10 cellular contexts compared by ENCODE assay signal in genomic region chr10:1074748-1075358, GRCh38. TPM values are rescaled to one million over a fixed set of nuclear protein-coding genes. Genes with fewer than 3 reads are reported as not detected.
DNase-seq lines count a peak whose midpoint lies in the region; TF ChIP-seq lines count a peak whose summit lies in the region.
"Had no signal": no experiment of that assay in that cellular context is flagged by ENCODE, and none has a peak within 500 bp of the region (broad histone marks: within the 10 kb centered on the region; RNA-seq: fewer than 3 reads in every experiment).

No MANE protein-coding gene starts in this region.

- H3K36me3 ChIP-seq in breast epithelium (no peaks in the 10 kb centered on the region), SK-N-SH (replicated peaks in 1 of 2; ENCODE audit: control insufficient read depth in 1 of 2, insufficient read depth in 2 of 2, low read length in 1 of 2) (peaks cover 24 to 31% of the 10 kb centered on the region in 2 experiments), esophagus muscularis mucosa (peaks cover 29 to 65% (median 49%) of the 10 kb centered on the region in 4 donors)

- CTCF ChIA-PET in MCF 10A (lab: Yijun Ruan, JAX) (interaction anchor here (0.6 to 0.9 kb wide), 4 partner anchors 14 to 163 kb away, joined by 3 to 4 read pairs (median 4); partner anchors contain the start of gene IDI1), SK-N-SH (lab: Yijun Ruan, JAX) (interaction anchor here (0.6 to 1.2 kb wide), 3 partner anchors 9 to 87 kb away, joined by 3 to 4 read pairs (median 3); partner anchors contain the start of gene GTPBP4)

- H3K9ac ChIP-seq in SK-N-SH, result no peak overlapping the region

- H3F3A ChIP-seq in SK-N-SH (replicated peaks; ENCODE audit: insufficient read depth), result peaks cover 4% of the 10 kb centered on the region

- peaks cover 65% of the 10 kb centered on the region for H3K36me3 Mint-ChIP-seq in MCF 10A (ENCODE audit: insufficient read depth, unreplicated experiment)
- H3K36me3 Mint-ChIP-seq in type B pancreatic cell, result peaks cover 17% of the 10 kb centered on the region

- 96% methylated on average over 20 of the region's 20 CpGs for WGBS in SK-N-SH (ENCODE audit: low lambda C conversion rate)
- WGBS in esophagus muscularis mucosa, result 91% methylated on average over 20 of the region's 20 CpGs

- H3K9me3 Mint-ChIP-seq in MCF 10A (ENCODE audit: unreplicated experiment) (no peaks in the 10 kb centered on the region), type B pancreatic cell (no peaks in the 10 kb centered on the region)
- H3K9me3 Mint-ChIP-seq: T-cell had no signal

- no peak overlapping the region for H3K4me2 ChIP-seq in SK-N-SH

- H4K20me1 ChIP-seq in SK-N-SH (ENCODE audit: insufficient read depth), result no peaks in the 10 kb centered on the region; the same call in 1 of the 2 replicates

- H3K4me3 ChIP-seq in breast epithelium (no peak overlapping the region), SK-N-SH (ENCODE audit: low read depth in 2 of 2, low read length in 1 of 2) (no peak overlapping the region), foreskin fibroblast (ENCODE audit: low read depth in 1 of 2, low read length in 2 of 2) (no peak overlapping the region), esophagus muscularis mucosa (no peak overlapping the region)

- TF ChIP-seq CTCF in MCF 10A (IDR thresholded peaks at IDR 0.05; ENCODE audit: unreplicated experiment) (no peak), breast epithelium (IDR thresholded peaks at IDR 0.05) (no peak), SK-N-SH (IDR thresholded peaks at IDR 0.05) (peak; percentile 34), foreskin fibroblast (IDR thresholded peaks at IDR 0.05; ENCODE audit: low read depth, low read length) (peak; percentile 16), type B pancreatic cell (conservative IDR thresholded peaks at IDR 0.05) (peak; percentile 54), esophagus muscularis mucosa (IDR thresholded peaks at IDR 0.05) (peak in 1 of 3 experiments; percentile 9)

- no peaks in the 10 kb centered on the region for H3K4me1 ChIP-seq in breast epithelium
- H3K4me1 ChIP-seq in SK-N-SH (ENCODE audit: control insufficient read depth in 1 of 2, insufficient read depth in 2 of 2, low read depth in 1 of 2, low read length in 1 of 2), result no peaks in the 10 kb centered on the region
- peaks cover 0 to 3% (median 1%) of the 10 kb centered on the region in 4 donors for H3K4me1 ChIP-seq in esophagus muscularis mucosa

- H3K4me1 Mint-ChIP-seq in MCF 10A (ENCODE audit: insufficient read depth, unreplicated experiment) (peaks cover 6% of the 10 kb centered on the region), type B pancreatic cell (ENCODE audit: unreplicated experiment) (no peaks in the 10 kb centered on the region)

- no TSS peak for BruUV-seq in MCF 10A (replicated peaks; lab: Mats Ljungman, UMichigan)

- H3K4me3 Mint-ChIP-seq in MCF 10A (ENCODE audit: unreplicated experiment) (no peak overlapping the region), type B pancreatic cell (no peak overlapping the region)
- H3K4me3 Mint-ChIP-seq: T-cell had no signal

- POLR2A ChIA-PET in MCF 10A (lab: Yijun Ruan, JAX), result interaction anchor here (4.0 kb wide), 1 partner anchor 25 kb away, joined by 15 read pairs; the partner anchor contains the start of gene IDI1
- POLR2A ChIA-PET in SK-N-SH (lab: Yijun Ruan, JAX), result interaction anchor here (1.1 kb wide), 1 partner anchor 87 kb away, joined by 3 read pairs; no protein-coding TSS in a partner anchor

- peak; percentile 57 for TF ChIP-seq RAD21 in SK-N-SH (IDR thresholded peaks at IDR 0.05; ENCODE audit: low read length)

- H3K27ac Mint-ChIP-seq in MCF 10A (ENCODE audit: low read depth, unreplicated experiment) (no peak overlapping the region), type B pancreatic cell (no peak overlapping the region)
- H3K27ac Mint-ChIP-seq: T-cell had no signal

- no peaks in the 10 kb centered on the region for H3K27me3 ChIP-seq in breast epithelium
- H3K27me3 ChIP-seq in SK-N-SH (ENCODE audit: insufficient read depth), result no peaks in the 10 kb centered on the region
- no peaks in the 10 kb centered on the region for H3K27me3 ChIP-seq in esophagus muscularis mucosa

- no peak overlapping the region for H2AFZ ChIP-seq in SK-N-SH (ENCODE audit: low read depth)

- TF ChIP-seq POLR2A in breast epithelium (IDR thresholded peaks at IDR 0.05) (no peak), esophagus muscularis mucosa (IDR thresholded peaks at IDR 0.05; ENCODE audit: low read depth) (no peak)

- H3K27me3 Mint-ChIP-seq in MCF 10A (ENCODE audit: insufficient read depth, unreplicated experiment) (no peaks in the 10 kb centered on the region), type B pancreatic cell (no peaks in the 10 kb centered on the region)
- H3K27me3 Mint-ChIP-seq: T-cell had no signal

- in situ Hi-C loops in ACHN (cut with HindIII; ENCODE audit: low pct_ligation_motif_present, low pct_unique_long_range_greater_than_20kb, low sequenced_read_pairs), result no loop called here

- peaks cover 34% of the 10 kb centered on the region for H3K79me2 ChIP-seq in SK-N-SH (ENCODE audit: insufficient read depth)

- intact Hi-C loops in MCF 10A (cut with micrococcal nuclease) (no loop called here), breast epithelium (cut with DNase I; ENCODE audit: low total_unique reads) (loop anchor here (10.0 kb wide), 1 partner anchor 150 kb away; no protein-coding TSS in a partner anchor), esophagus muscularis mucosa (cut with DNase I) (no loop called here)

- no peak overlapping the region for H3K27ac ChIP-seq in breast epithelium
- no peak overlapping the region for H3K27ac ChIP-seq in SK-N-SH (ENCODE audit: low read depth in 2 of 2, low read length in 1 of 2)
- no peak overlapping the region for H3K27ac ChIP-seq in esophagus muscularis mucosa (replicated peaks in 1 of 4)

- H3K9me3 ChIP-seq in breast epithelium (no peaks in the 10 kb centered on the region), SK-N-SH (no peaks in the 10 kb centered on the region), esophagus muscularis mucosa (no peaks in the 10 kb centered on the region)

- no peaks in the 10 kb centered on the region for H3K9me2 ChIP-seq in SK-N-SH

- peak; percentile 18 for DNase-seq in MCF 10A (ENCODE audit: unreplicated experiment)
- no peak for DNase-seq in breast epithelium (ENCODE audit: low spot score in 2 of 2)
- peak; percentile 32 for DNase-seq in SK-N-SH
- DNase-seq in foreskin fibroblast, result peak in 1 of 2 donors; percentile 21
- no peak for DNase-seq in type B pancreatic cell (ENCODE audit: extremely low spot score, unreplicated experiment)
- DNase-seq in kidney tubule cell (ENCODE audit: low spot score), result no peak
- DNase-seq in esophagus muscularis mucosa (ENCODE audit: extremely low spot score), result no peak
- no peak for DNase-seq in ACHN
- DNase-seq: KG1, T-cell had no signal

- TF ChIP-seq EP300 in SK-N-SH (IDR thresholded peaks at IDR 0.05; ENCODE audit: borderline replicate concordance in 1 of 2, low read depth in 1 of 2, low read length in 1 of 2) (no peak), esophagus muscularis mucosa (IDR thresholded peaks at IDR 0.05) (no peak)

TF ChIP-seq in SK-N-SH, 30 proteins besides CTCF, POLR2A, EP300 and RAD21 (continues in another document):
- TF ChIP-seq GABPA (IDR thresholded peaks at IDR 0.05; ENCODE audit: low read depth) (no peak), NRF1 (IDR thresholded peaks at IDR 0.05; ENCODE audit: low read depth, low read length) (no peak), IRF3 (IDR thresholded peaks at IDR 0.05; ENCODE audit: low read depth, low read length) (no peak), SMC3 (IDR thresholded peaks at IDR 0.05; ENCODE audit: low read depth, low read length) (no peak), RXRA (IDR thresholded peaks at IDR 0.05; ENCODE audit: borderline replicate concordance, low read depth) (no peak), CHD2 (IDR thresholded peaks at IDR 0.05; ENCODE audit: low read length, partially characterized antibody) (no peak), ELF1 (IDR thresholded peaks at IDR 0.05) (no peak), FOXM1 (IDR thresholded peaks at IDR 0.05; ENCODE audit: low read depth) (no peak), GATA2 (CRISPR knock-in tag; IDR thresholded peaks at IDR 0.05) (no peak), MXI1 (IDR thresholded peaks at IDR 0.05; ENCODE audit: low read depth, low read length) (no peak), EZH2phosphoT487 (IDR thresholded peaks at IDR 0.05; ENCODE audit: borderline replicate concordance, low read depth) (no peak), POLR2AphosphoS5 (IDR thresholded peaks at IDR 0.05; ENCODE audit: low read depth, low read length) (no peak), RCOR1 (IDR thresholded peaks at IDR 0.05; ENCODE audit: low read length) (no peak)

RNA-seq across cellular contexts. Expression of gene WDR37, which starts 18.7 kb away (rescaled TPM):
- 14.2 and 18.2 TPM in 2 replicates for total RNA-seq in MCF 10A (2022)
- 10 to 100 TPM; 13.9 to 18.0 (median 14.4) TPM for total RNA-seq in breast epithelium
- 11.9 and 13.4 TPM in 2 replicates for polyA plus RNA-seq in SK-N-SH (2012; rRNA removed)
- polyA plus RNA-seq in SK-N-SH (2012; cell fraction: cytosol; rRNA removed), result 9.4 and 10.7 TPM in 2 replicates
- polyA plus RNA-seq in SK-N-SH (2012; cell fraction: nucleus; rRNA removed), result 23.5 and 27.6 TPM in 2 replicates
- 16.2 and 17.6 TPM in 2 replicates for total RNA-seq in type B pancreatic cell (ENCODE audit: low replicate concordance)
- 10 to 100 TPM in 3 of 4 donors, 1 to 10 TPM in 1; 9.1 to 17.2 (median 13.2) TPM for total RNA-seq in esophagus muscularis mucosa

RNA-seq across cellular contexts. Expression of gene IDI1, which starts 25.9 kb away (rescaled TPM):
- total RNA-seq in MCF 10A (2022) (22.2 and 25.1 TPM in 2 replicates), breast epithelium (10 to 100 TPM; 26.2 to 48.4 (median 45.1) TPM), type B pancreatic cell (ENCODE audit: low replicate concordance) (45.2 and 54.1 TPM in 2 replicates), esophagus muscularis mucosa (10 to 100 TPM; 16.8 to 33.3 (median 23.4) TPM)
- 15.9 and 19.6 TPM in 2 replicates for polyA plus RNA-seq in SK-N-SH (2012; rRNA removed)
- 19.1 and 24.8 TPM in 2 replicates for polyA plus RNA-seq in SK-N-SH (2012; cell fraction: cytosol; rRNA removed)
- 25.6 and 42.1 TPM in 2 replicates for polyA plus RNA-seq in SK-N-SH (2012; cell fraction: nucleus; rRNA removed)

RNA-seq across cellular contexts. Expression of gene IDI2, which starts 49.2 kb away (rescaled TPM):
- not detected in 2 replicates for total RNA-seq in MCF 10A (2022)
- total RNA-seq in breast epithelium, result not detected
- polyA plus RNA-seq in SK-N-SH (2012; rRNA removed), result not detected in 2 replicates
- polyA plus RNA-seq in SK-N-SH (2012; cell fraction: cytosol; rRNA removed), result not detected in 2 replicates
- polyA plus RNA-seq in SK-N-SH (2012; cell fraction: nucleus; rRNA removed), result not detected in 2 replicates
- not detected in 2 replicates for total RNA-seq in type B pancreatic cell (ENCODE audit: low replicate concordance)
- not detected for total RNA-seq in esophagus muscularis mucosa
- total RNA-seq: T-cell had no signal

Comparison
In these comparisons a context has a peak if more than half of its experiments do, and no peak if none do; other contexts are left out.
1. DNase-seq: peak in MCF 10A (single experiment) and SK-N-SH (single experiment); none in breast epithelium (0 of 2), type B pancreatic cell (single experiment), kidney tubule cell (single experiment), esophagus muscularis mucosa (single experiment) and ACHN (single experiment).
2. CTCF ChIP-seq: peak in SK-N-SH (single experiment), foreskin fibroblast (single experiment) and type B pancreatic cell (single experiment); none in MCF 10A (single experiment) and breast epithelium (0 of 3).